ENCODE assay signal across 8 cellular contexts in genomic region chr3:195259146-195259563, GRCh38. TPM values are rescaled to one million over a fixed set of nuclear protein-coding genes. Genes with fewer than 3 reads are reported as not detected.
DNase-seq lines count a peak whose midpoint lies in the region; ATAC-seq, FAIRE-seq and TF ChIP-seq lines count a peak whose summit lies in the region.

No MANE protein-coding gene starts in this region.

- H3K9me3 ChIP-seq in CD8-positive, alpha-beta T cell (ENCODE audit: low read length): no peaks in the 10 kb centered on the region
- H3K9me3 ChIP-seq in left ventricle myocardium inferior (replicated peaks): no peaks in the 10 kb centered on the region

- no peaks in the 10 kb centered on the region for H3K27me3 Mint-ChIP-seq in CD8-positive, alpha-beta T cell (ENCODE audit: low read depth)
- H3K27me3 Mint-ChIP-seq in activated B cell treated with CpG ODN at 0.5 μM for 24 hours: no peaks in the 10 kb centered on the region

- no peaks in the 10 kb centered on the region for H3K36me3 ChIP-seq in CD8-positive, alpha-beta T cell (ENCODE audit: insufficient read depth, low read length)
- H3K36me3 ChIP-seq in left ventricle myocardium inferior: no peaks in the 10 kb centered on the region

- H3K4me3 Mint-ChIP-seq in CD8-positive, alpha-beta T cell: peak overlapping the region; percentile 72
- H3K4me3 Mint-ChIP-seq in activated B cell treated with CpG ODN at 0.5 μM for 24 hours: no peak overlapping the region

- no peaks in the 10 kb centered on the region for H3K27me3 ChIP-seq in CD8-positive, alpha-beta T cell (ENCODE audit: insufficient read depth, low read length)
- H3K27me3 ChIP-seq in left ventricle myocardium inferior (ENCODE audit: low read depth): no peaks in the 10 kb centered on the region

- H3K4me1 Mint-ChIP-seq in CD8-positive, alpha-beta T cell (ENCODE audit: low read depth): peaks cover 18% of the 10 kb centered on the region
- peaks cover 13% of the 10 kb centered on the region for H3K4me1 Mint-ChIP-seq in activated B cell treated with CpG ODN at 0.5 μM for 24 hours

- peak overlapping the region; percentile 60 for H3K27ac ChIP-seq in CD8-positive, alpha-beta T cell (ENCODE audit: low read depth, low read length)
- peak overlapping the region; percentile 94 for H3K27ac ChIP-seq in left ventricle myocardium inferior (replicated peaks)

- peak in 1 of 7 experiments; percentile 15 for DNase-seq in CD8-positive, alpha-beta T cell
- peak; percentile 56 for DNase-seq in HFF-Myc (ENCODE audit: extremely low read depth, low read depth)
- no peak for DNase-seq in activated B cell treated with CpG ODN at 0.5 μM for 24 hours
- no peak for DNase-seq in left ventricle myocardium inferior
- DNase-seq in skeletal muscle cell (ENCODE audit: low read depth): no peak
- no peak for DNase-seq in NCI-H774 (lab: John Stamatoyannopoulos, UW)
- no peak for DNase-seq in RCC 7860 (ENCODE audit: low spot score)

- no peaks in the 10 kb centered on the region for H3K36me3 Mint-ChIP-seq in CD8-positive, alpha-beta T cell
- no peaks in the 10 kb centered on the region for H3K36me3 Mint-ChIP-seq in activated B cell treated with CpG ODN at 0.5 μM for 24 hours (ENCODE audit: low read depth)

- no peak for FAIRE-seq in RCC 7860 (lab: Jason Lieb, UNC)

- TF ChIP-seq CTCF in CD8-positive, alpha-beta T cell (IDR thresholded peaks at IDR 0.05): no peak
- TF ChIP-seq CTCF in HFF-Myc (IDR thresholded peaks at IDR 0.05; ENCODE audit: low read depth, low read length, missing control alignments) (no peak), activated B cell treated with CpG ODN at 0.5 μM for 24 hours (IDR thresholded peaks at IDR 0.05) (no peak), left ventricle myocardium inferior (IDR thresholded peaks at IDR 0.05; ENCODE audit: borderline replicate concordance) (no peak)

- no peaks in the 10 kb centered on the region for H3K9me3 Mint-ChIP-seq in CD8-positive, alpha-beta T cell
- H3K9me3 Mint-ChIP-seq in activated B cell treated with CpG ODN at 0.5 μM for 24 hours: no peaks in the 10 kb centered on the region

- POLR2A ChIA-PET in CD8-positive, alpha-beta T cell (lab: Charles Lee): interaction anchor here (0.8 to 2.7 kb wide), 3 partner anchors 574 to 587 kb away, joined by 3 to 12 read pairs (median 4); partner anchors contain the start of genes FAM43A and LSG1
- POLR2A ChIA-PET in activated B cell treated with CpG ODN at 0.5 μM for 24 hours (lab: Charles Lee): interaction anchor here (0.6 to 3.2 kb wide), 7 partner anchors 128 to 577 kb away, joined by 3 to 38 read pairs (median 3); partner anchors contain the start of genes FAM43A and PPP1R2

- peaks cover 32% of the 10 kb centered on the region for H3K4me1 ChIP-seq in CD8-positive, alpha-beta T cell (ENCODE audit: insufficient read depth, low read length)
- peaks cover 35% of the 10 kb centered on the region for H3K4me1 ChIP-seq in left ventricle myocardium inferior

- CTCF ChIA-PET in CD8-positive, alpha-beta T cell (lab: Charles Lee): interaction anchor here (1.2 to 7.5 kb wide), 4 partner anchors 152 to 587 kb away, joined by 5 to 48 read pairs (median 13); partner anchors contain the start of gene LSG1
- CTCF ChIA-PET in activated B cell treated with CpG ODN at 0.5 μM for 24 hours (lab: Charles Lee): interaction anchor here (1.0 to 2.5 kb wide), 7 partner anchors 104 to 587 kb away, joined by 3 to 14 read pairs (median 5); partner anchors contain the start of gene LSG1

- intact Hi-C loops in CD8-positive, alpha-beta T cell (cut with DNase I, micrococcal nuclease): loop anchor here in 1 of 2 experiments (5.0 kb wide), 1 partner anchor 152 kb away; no protein-coding TSS in a partner anchor
- intact Hi-C loops in activated B cell treated with CpG ODN at 0.5 μM for 24 hours (cut with micrococcal nuclease) (loop anchor here (1.0 to 5.0 kb wide), 2 partner anchors 52 to 522 kb away; no protein-coding TSS in a partner anchor), left ventricle myocardium inferior (cut with micrococcal nuclease) (loop anchor here (5.0 to 10.0 kb wide), 2 partner anchors 144 to 577 kb away; no protein-coding TSS in a partner anchor)

- no peak for ATAC-seq in CD8-positive, alpha-beta T cell
- ATAC-seq in activated B cell treated with CpG ODN at 0.5 μM for 24 hours (ENCODE audit: low read depth) (no peak), HG03571 (IDR thresholded peaks at IDR 0.05; ENCODE audit: unreplicated experiment) (no peak)

- peak overlapping the region; percentile 54 for H3K4me3 ChIP-seq in CD8-positive, alpha-beta T cell (ENCODE audit: low read depth, low read length)
- peak overlapping the region; percentile 40 for H3K4me3 ChIP-seq in HFF-Myc (replicated peaks; ENCODE audit: low read depth, low read length)
- peak overlapping the region; percentile 79 for H3K4me3 ChIP-seq in left ventricle myocardium inferior
- H3K4me3 ChIP-seq in skeletal muscle cell (ENCODE audit: low read depth, low read length): peak overlapping the region; percentile 49

- peak overlapping the region; percentile 83 for H3K27ac Mint-ChIP-seq in CD8-positive, alpha-beta T cell
- H3K27ac Mint-ChIP-seq in activated B cell treated with CpG ODN at 0.5 μM for 24 hours: peak overlapping the region; percentile 76

RNA-seq across cellular contexts. Expression of gene XXYLT1, which starts 11.8 kb away (rescaled TPM):
- 1 to 10 TPM; 3.7 to 4.3 TPM for total RNA-seq in CD8-positive, alpha-beta T cell
- total RNA-seq in activated B cell treated with CpG ODN at 0.5 μM for 24 hours: 7.6 and 7.9 TPM in 2 replicates
- 2.3 TPM for total RNA-seq in left ventricle myocardium inferior
